Comparison of ENCODE assay signal across 22 cellular contexts in the genomic region with DNA sequence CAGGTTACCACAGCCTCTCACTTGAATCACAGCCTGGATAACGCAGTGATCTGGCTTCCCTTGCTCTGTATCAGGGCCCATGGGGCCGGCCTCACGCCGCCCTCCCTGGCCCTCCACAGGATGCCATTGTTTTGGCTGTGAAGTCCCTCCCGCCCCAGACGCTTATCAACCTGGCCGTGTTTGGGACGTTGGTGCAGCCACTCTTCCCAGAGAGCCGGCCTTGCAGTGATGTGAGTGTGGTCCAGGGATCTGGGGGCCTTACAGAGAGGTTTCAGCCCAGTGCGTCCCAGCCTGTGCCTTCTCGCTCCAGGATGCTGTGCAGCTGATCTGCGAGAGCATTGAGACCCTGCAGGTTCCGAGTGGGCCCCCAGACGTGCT. TPM values are rescaled to one million over a fixed set of nuclear protein-coding genes. Genes with fewer than 3 reads are reported as not detected.
"Had no signal": no experiment of that assay in that cellular context is flagged by ENCODE, and none has a peak within 500 bp of the region (broad histone marks: within the 10 kb centered on the region; RNA-seq: fewer than 3 reads in every experiment).

No MANE protein-coding gene starts in this region.

- H3K27ac ChIP-seq: brain microvascular endothelial cell, cardiac muscle cell had no signal

- H3K27ac Mint-ChIP-seq: activated CD4-positive, alpha-beta T cell treated with anti-CD3 and anti-CD28 coated beads, Interleukin-2, amount 10 ng/mL, durations not matched to agents 24 days and 14 days; activated CD8-positive, alpha-beta memory T cell treated with anti-CD3 and anti-CD28 coated beads, Interleukin-2, amount 10 ng/mL, durations not matched to agents 7 days and 5 days; activated T-cell treated with anti-CD3 and anti-CD28 coated beads, Interleukin-2, amount 50 U/mL, for 24 hours; activated T-helper 1 cell treated with anti-CD3 and anti-CD28 coated beads, Interleukin-12 subunit alpha, Interleukin-12 subunit beta, Interleukin-2, Interleukin-4 antibody, amounts not matched to agents 30 ng/mL and 10 ng/mL and 1 ng/mL, durations not matched to agents 14 hours and 24 hours and 36 hours; T-helper 1 cell treated with Interleukin-12 subunit alpha and Interleukin-12 subunit beta and Interleukin-4 antibody, amounts not matched to agents 30 μg/mL and 1 μg/mL, for 36 hours; WTC11 had no signal

- H3K4me3 ChIP-seq: cardiac muscle cell had no signal

- H3K4me3 Mint-ChIP-seq: activated CD4-positive, alpha-beta T cell treated with anti-CD3 and anti-CD28 coated beads, Interleukin-2, amount 10 ng/mL, durations not matched to agents 24 days and 14 days; activated CD8-positive, alpha-beta memory T cell treated with anti-CD3 and anti-CD28 coated beads, Interleukin-2, amount 10 ng/mL, durations not matched to agents 7 days and 5 days; activated T-cell treated with anti-CD3 and anti-CD28 coated beads, Interleukin-2, amount 50 U/mL, for 24 hours; activated T-helper 1 cell treated with anti-CD3 and anti-CD28 coated beads, Interleukin-12 subunit alpha, Interleukin-12 subunit beta, Interleukin-2, Interleukin-4 antibody, amounts not matched to agents 30 ng/mL and 10 ng/mL and 1 ng/mL, durations not matched to agents 14 hours and 24 hours and 36 hours; T-helper 1 cell treated with Interleukin-12 subunit alpha and Interleukin-12 subunit beta and Interleukin-4 antibody, amounts not matched to agents 30 μg/mL and 1 μg/mL, for 36 hours; WTC11 had no signal

- H3K36me3 Mint-ChIP-seq: activated CD8-positive, alpha-beta memory T cell treated with anti-CD3 and anti-CD28 coated beads, Interleukin-2, amount 10 ng/mL, durations not matched to agents 7 days and 5 days; WTC11 had no signal

- DNase-seq: activated CD4-positive, alpha-beta T cell treated with anti-CD3 and anti-CD28 coated beads for 1 hour; activated CD4-positive, alpha-beta T cell treated with anti-CD3 and anti-CD28 coated beads, Interleukin-2, amount 10 ng/mL, durations not matched to agents 24 days and 14 days; activated CD4-positive, alpha-beta T cell treated with anti-CD3 and anti-CD28 coated beads, Interleukin-2, amount 50 U/mL, for 48 hours; activated CD8-positive, alpha-beta memory T cell treated with anti-CD3 and anti-CD28 coated beads, Interleukin-2, amount 10 ng/mL, durations not matched to agents 7 days and 5 days; activated effector memory CD4-positive, alpha-beta T cell treated with anti-CD3 and anti-CD28 coated beads, Interleukin-2, amount 50 U/mL, for 16 hours; activated naive CD4-positive, alpha-beta T cell treated with Interleukin-2 at 50 U/mL for 16 hours; activated T-cell treated with anti-CD3 and anti-CD28 coated beads, Interleukin-2, amount 50 U/mL, for 24 hours; brain microvascular endothelial cell; Kasumi-1; KBM-7; NCI-H1105 treated with DMSO at 0.1 percent for 48 hours; NCI-H1436 treated with DMSO at 0.1 percent for 48 hours; NCI-H2081; NCI-H510A treated with DMSO at 0.1 percent for 48 hours; PC-3; SHP77 treated with DMSO at 0.1 percent for 48 hours had no signal

- H3K9me3 Mint-ChIP-seq: activated CD4-positive, alpha-beta T cell treated with anti-CD3 and anti-CD28 coated beads, Interleukin-2, amount 10 ng/mL, durations not matched to agents 24 days and 14 days; activated naive CD4-positive, alpha-beta T cell treated with anti-CD3 and anti-CD28 coated beads, Interleukin-2, amount 50 U/mL, for 72 hours; activated T-cell treated with anti-CD3 and anti-CD28 coated beads, Interleukin-2, amount 50 U/mL, for 24 hours; activated T-helper 1 cell treated with anti-CD3 and anti-CD28 coated beads, Interleukin-12 subunit alpha, Interleukin-12 subunit beta, Interleukin-2, Interleukin-4 antibody, amounts not matched to agents 30 ng/mL and 10 ng/mL and 1 ng/mL, durations not matched to agents 14 hours and 24 hours and 36 hours; T-helper 1 cell treated with Interleukin-12 subunit alpha and Interleukin-12 subunit beta and Interleukin-4 antibody, amounts not matched to agents 30 μg/mL and 1 μg/mL, for 36 hours; WTC11 had no signal

- H3K36me3 ChIP-seq: brain microvascular endothelial cell, cardiac muscle cell had no signal

- ATAC-seq: activated CD8-positive, alpha-beta memory T cell treated with anti-CD3 and anti-CD28 coated beads, Interleukin-2, amount 10 ng/mL, durations not matched to agents 7 days and 5 days; activated naive CD4-positive, alpha-beta T cell treated with anti-CD3 and anti-CD28 coated beads, Interleukin-2, amount 50 U/mL, for 72 hours; PC-3; WTC11 had no signal

RNA-seq across cellular contexts. Expression of gene VWA5B2, which starts 6.6 kb away (rescaled TPM):
- total RNA-seq: activated CD4-positive, alpha-beta T cell treated with anti-CD3 and anti-CD28 coated beads, Interleukin-2, amount 10 ng/mL, durations not matched to agents 24 days and 14 days; activated CD8-positive, alpha-beta memory T cell treated with anti-CD3 and anti-CD28 coated beads, Interleukin-2, amount 10 ng/mL, durations not matched to agents 7 days and 5 days; activated naive CD4-positive, alpha-beta T cell treated with anti-CD3 and anti-CD28 coated beads, Interleukin-2, amount 50 U/mL, for 72 hours; activated T-helper 1 cell treated with anti-CD3 and anti-CD28 coated beads, Interleukin-12 subunit alpha, Interleukin-12 subunit beta, Interleukin-2, Interleukin-4 antibody, amounts not matched to agents 30 ng/mL and 10 ng/mL and 1 ng/mL, durations not matched to agents 14 hours and 24 hours and 36 hours; cardiac muscle cell; SK-MEL-5 had no signal
- polyA plus RNA-seq: cardiac muscle cell had no signal

RNA-seq across cellular contexts. Expression of gene CAMK2N2, which starts 25.3 kb away (rescaled TPM):
- total RNA-seq: cardiac muscle cell had no signal

RNA-seq across cellular contexts. Expression of gene ECE2, which starts 39.8 kb away (rescaled TPM):
- total RNA-seq: activated CD4-positive, alpha-beta T cell treated with anti-CD3 and anti-CD28 coated beads, Interleukin-2, amount 10 ng/mL, durations not matched to agents 24 days and 14 days; activated CD8-positive, alpha-beta memory T cell treated with anti-CD3 and anti-CD28 coated beads, Interleukin-2, amount 10 ng/mL, durations not matched to agents 7 days and 5 days; activated T-helper 1 cell treated with anti-CD3 and anti-CD28 coated beads, Interleukin-12 subunit alpha, Interleukin-12 subunit beta, Interleukin-2, Interleukin-4 antibody, amounts not matched to agents 30 ng/mL and 10 ng/mL and 1 ng/mL, durations not matched to agents 14 hours and 24 hours and 36 hours; cardiac muscle cell; PC-3; SK-MEL-5 had no signal
- polyA plus RNA-seq: cardiac muscle cell had no signal
